ENCODE assay signal across 7 cellular contexts in genomic region chr3:137542049-137542448, GRCh38.
"Had no signal": no experiment of that assay in that cellular context is flagged by ENCODE, and none has a peak within 500 bp of the region (broad histone marks: within the 10 kb centered on the region; RNA-seq: fewer than 3 reads in every experiment).

No MANE protein-coding gene starts in this region.

- H2AFZ ChIP-seq: GM23248 had no signal

- H3K4me3 ChIP-seq: GM23248 had no signal

- H3K27ac Mint-ChIP-seq: H9 had no signal

- H3K4me3 Mint-ChIP-seq: H9 had no signal

- DNase-seq: GM23248, GOT3, H9, HCEC 1CT, IMR-90 had no signal

- FAIRE-seq: H54, HTR-8/SVneo had no signal

- H3K9ac ChIP-seq: GM23248 had no signal

- H3K27ac ChIP-seq: GM23248 had no signal
